21 cellular contexts compared by ENCODE assay signal in genomic region chr6:135974416-135974815, GRCh38.
"Had no signal": no experiment of that assay in that cellular context is flagged by ENCODE, and none has a peak within 500 bp of the region (broad histone marks: within the 10 kb centered on the region; RNA-seq: fewer than 3 reads in every experiment).

No MANE protein-coding gene starts in this region.

- H3K9me3 ChIP-seq: colonic mucosa, psoas muscle, right atrium auricular region, sigmoid colon, stomach, thoracic aorta, transverse colon had no signal

- H3K36me3 ChIP-seq: colonic mucosa, right atrium auricular region, sigmoid colon, stomach, thoracic aorta, transverse colon had no signal

- H3K27ac ChIP-seq: colonic mucosa, foreskin keratinocyte, psoas muscle, right atrium auricular region, sigmoid colon, skin epidermis, stomach, thoracic aorta, transverse colon had no signal

- H3K4me3 Mint-ChIP-seq: endodermal cell; naive thymus-derived CD4-positive, alpha-beta T cell; nephron progenitor cell had no signal

- H3K4me1 Mint-ChIP-seq: naive thymus-derived CD4-positive, alpha-beta T cell; nephron progenitor cell had no signal

- DNase-seq: colonic mucosa; effector CD4-positive, alpha-beta T cell; endodermal cell; foreskin keratinocyte; hippocampal formation; left colon; left ventricle myocardium superior; mesenchymal stem cell; midbrain; naive thymus-derived CD4-positive, alpha-beta T cell; nephron progenitor cell; psoas muscle; sigmoid colon; stimulated activated naive CD4-positive, alpha-beta T cell; stomach; substantia nigra; transverse colon had no signal

- H3K27me3 ChIP-seq: colonic mucosa, foreskin keratinocyte, right atrium auricular region, sigmoid colon, stomach, transverse colon had no signal

- ATAC-seq: foreskin keratinocyte; left colon; left ventricle myocardium superior; naive thymus-derived CD4-positive, alpha-beta T cell; psoas muscle had no signal

- H3K4me3 ChIP-seq: colonic mucosa, lung, psoas muscle, right atrium auricular region, sigmoid colon, skin epidermis, stomach, thoracic aorta, transverse colon had no signal

- H3K4me1 ChIP-seq: colonic mucosa, foreskin keratinocyte, psoas muscle, right atrium auricular region, sigmoid colon, stomach, transverse colon had no signal

- H3K27ac Mint-ChIP-seq: endodermal cell; naive thymus-derived CD4-positive, alpha-beta T cell; nephron progenitor cell had no signal
